In genomic region chr19:16588824-16589577, GRCh38 we compare ENCODE assay signal across 8 cellular contexts. TPM values are rescaled to one million over a fixed set of nuclear protein-coding genes. Genes with fewer than 3 reads are reported as not detected.
DNase-seq lines count a peak whose midpoint lies in the region; ATAC-seq, FAIRE-seq and TF ChIP-seq lines count a peak whose summit lies in the region.
"Had no signal": no experiment of that assay in that cellular context is flagged by ENCODE, and none has a peak within 500 bp of the region (broad histone marks: within the 10 kb centered on the region; RNA-seq: fewer than 3 reads in every experiment).

No MANE protein-coding gene starts in this region.

- H3K36me3 Mint-ChIP-seq in activated T-helper 17 cell treated with anti-CD3 and anti-CD28 coated beads, Interleukin-2, amount 50 U/mL, for 72 hours (ENCODE audit: low read depth) = peaks cover 19% of the 10 kb centered on the region

- no peak for TF ChIP-seq CTCF in psoas muscle (IDR thresholded peaks at IDR 0.05)

- H3K27me3 ChIP-seq in psoas muscle (ENCODE audit: insufficient read depth in 3 of 3, low read length in 2 of 3) = no peaks in the 10 kb centered on the region

- H3K4me3 ChIP-seq in psoas muscle = no peak overlapping the region
- H3K4me3 ChIP-seq: mucosa of descending colon had no signal

- FAIRE-seq in H54 (lab: Jason Lieb, UNC) = no peak

- no peaks in the 10 kb centered on the region for H3K9me3 Mint-ChIP-seq in activated T-helper 17 cell treated with anti-CD3 and anti-CD28 coated beads, Interleukin-2, amount 50 U/mL, for 72 hours

- peak; percentile 2 for ATAC-seq in GM19351 (IDR thresholded peaks at IDR 0.05; ENCODE audit: unreplicated experiment)
- peak; percentile 2 for ATAC-seq in HG02943 (IDR thresholded peaks at IDR 0.05; ENCODE audit: low read depth, unreplicated experiment)
- peak; percentile 22 for ATAC-seq in activated T-helper 17 cell treated with anti-CD3 and anti-CD28 coated beads, Interleukin-2, amount 50 U/mL, for 72 hours (replicated peaks)
- no peak for ATAC-seq in psoas muscle

- peak overlapping the region; percentile 91 for H3K27ac Mint-ChIP-seq in activated T-helper 17 cell treated with anti-CD3 and anti-CD28 coated beads, Interleukin-2, amount 50 U/mL, for 72 hours

- H3K9me3 ChIP-seq in psoas muscle = no peaks in the 10 kb centered on the region
- H3K9me3 ChIP-seq: mucosa of descending colon had no signal

- H3K4me3 Mint-ChIP-seq in activated T-helper 17 cell treated with anti-CD3 and anti-CD28 coated beads, Interleukin-2, amount 50 U/mL, for 72 hours = peak overlapping the region; percentile 89

- peak overlapping the region; percentile 43 for H3K27ac ChIP-seq in psoas muscle

- H3K27me3 Mint-ChIP-seq in activated T-helper 17 cell treated with anti-CD3 and anti-CD28 coated beads, Interleukin-2, amount 50 U/mL, for 72 hours = no peaks in the 10 kb centered on the region

- DNase-seq in psoas muscle = peak in 1 of 2 donors; percentile 39
- no peak for DNase-seq in H54 (ENCODE audit: insufficient read length, low spot score)
- DNase-seq in stimulated activated CD4-positive, alpha-beta T cell treated with anti-CD3 and anti-CD28 coated beads, Interleukin-12 subunit alpha, Interleukin-12 subunit beta, amount 100 ng/mL, for 4 hours = no peak
- DNase-seq in OCI-M2 (lab: John Stamatoyannopoulos, UW; ENCODE audit: unreplicated experiment) = no peak

- intact Hi-C loops in psoas muscle (cut with DNase I) = loop anchor here (5.0 kb wide), 2 partner anchors 33 to 38 kb away; partner anchors contain the start of gene MED26 (in 1 of the 2)

- 61 to 71% (median 62%) methylated on average over 11 of the region's 11 CpGs for WGBS in psoas muscle, 3 donors

- no peak for TF ChIP-seq POLR2A in H54 (IDR thresholded peaks at IDR 0.05; ENCODE audit: low read depth, low read length)

- H3K36me3 ChIP-seq in psoas muscle (ENCODE audit: insufficient read depth in 1 of 2, low read depth in 1 of 2) = no peaks in the 10 kb centered on the region

- H3K4me1 ChIP-seq in psoas muscle = peaks cover 85% of the 10 kb centered on the region

- H3K4me1 Mint-ChIP-seq in activated T-helper 17 cell treated with anti-CD3 and anti-CD28 coated beads, Interleukin-2, amount 50 U/mL, for 72 hours = peaks cover 39% of the 10 kb centered on the region

RNA-seq across cellular contexts. Expression of gene SLC35E1, which starts 16.8 kb away (rescaled TPM):
- total RNA-seq in activated T-helper 17 cell treated with anti-CD3 and anti-CD28 coated beads, Interleukin-2, amount 50 U/mL, for 72 hours = 100 to 1,000 TPM in 1 of 2 donors, 10 to 100 TPM in 1; 71.8 to 117 TPM
- 10 to 100 TPM; 25.6 to 40.7 (median 26.9) TPM for total RNA-seq in psoas muscle
- 10 to 100 TPM; 17.1 to 42.1 (median 32.8) TPM for polyA plus RNA-seq in psoas muscle

RNA-seq across cellular contexts. Expression of gene MED26, which starts 39.0 kb away (rescaled TPM):
- 10 to 100 TPM; 19.3 to 23.6 TPM for total RNA-seq in activated T-helper 17 cell treated with anti-CD3 and anti-CD28 coated beads, Interleukin-2, amount 50 U/mL, for 72 hours
- 1 to 10 TPM; 4.8 to 9.6 (median 5.5) TPM for total RNA-seq in psoas muscle
- 1 to 10 TPM; 5.1 to 8.7 (median 5.2) TPM for polyA plus RNA-seq in psoas muscle

RNA-seq across cellular contexts. Expression of gene CHERP, which starts 46.8 kb away (rescaled TPM):
- total RNA-seq in activated T-helper 17 cell treated with anti-CD3 and anti-CD28 coated beads, Interleukin-2, amount 50 U/mL, for 72 hours = 10 to 100 TPM; 56.5 to 74.9 TPM
- total RNA-seq in psoas muscle = 10 to 100 TPM; 30.1 to 36.2 (median 33.5) TPM
- 10 to 100 TPM; 17.0 to 28.1 (median 25.0) TPM for polyA plus RNA-seq in psoas muscle

Comparison
In these comparisons a context has a peak if more than half of its experiments do, and no peak if none do; other contexts are left out.
1. ATAC-seq: peak in GM19351 (single experiment), HG02943 (single experiment) and activated T-helper 17 cell treated with anti-CD3 and anti-CD28 coated beads, Interleukin-2, amount 50 U/mL, for 72 hours (single experiment); none in psoas muscle (0 of 4).